In genomic region chr9:37062331-37062730, GRCh38 we compare ENCODE assay signal across 23 cellular contexts. TPM values are rescaled to one million over a fixed set of nuclear protein-coding genes. Genes with fewer than 3 reads are reported as not detected.
"Had no signal": no experiment of that assay in that cellular context is flagged by ENCODE, and none has a peak within 500 bp of the region (broad histone marks: within the 10 kb centered on the region; RNA-seq: fewer than 3 reads in every experiment).

No MANE protein-coding gene starts in this region.

- H3K4me3 ChIP-seq: ascending aorta, coronary artery, lung had no signal

- H3K27ac ChIP-seq: ascending aorta, coronary artery, WERI-Rb-1 had no signal

- DNase-seq: activated CD4-positive, alpha-beta T cell treated with anti-CD3 and anti-CD28 coated beads for 1 hour; activated CD8-positive, alpha-beta memory T cell treated with anti-CD3 and anti-CD28 coated beads for 24 hours; activated CD8-positive, alpha-beta memory T cell treated with anti-CD3 and anti-CD28 coated beads, Interleukin-2, amount 50 U/mL, for 48 hours; activated effector memory CD4-positive, alpha-beta T cell treated with anti-CD3 and anti-CD28 coated beads, Interleukin-2, amount 50 U/mL, for 16 hours; activated naive CD4-positive, alpha-beta T cell treated with anti-CD3 and anti-CD28 coated beads, Interleukin-2, amount 50 U/mL, for 16 hours; activated T-cell treated with anti-CD3 and anti-CD28 coated beads, Interleukin-2, amount 50 U/mL, for 72 hours; foreskin melanocyte; glutamatergic neuron; hippocampal formation; islet precursor cell; nephron progenitor cell; nucleus accumbens; stimulated activated CD4-positive, alpha-beta T cell treated with anti-CD3 and anti-CD28 coated beads, Interleukin-12 subunit alpha, Interleukin-12 subunit beta, amount 100 ng/mL, for 4 hours; stimulated activated CD4-positive, alpha-beta T cell treated with anti-CD3 and anti-CD28 coated beads, Interleukin-1b, Interleukin-23, amount 100 ng/mL, for 48 hours; stimulated activated CD8-positive, alpha-beta memory T cell treated with anti-CD3 and anti-CD28 coated beads, Interleukin-4, amount 100 ng/mL, for 48 hours; stimulated activated naive CD4-positive, alpha-beta T cell; WERI-Rb-1 had no signal

- H3K36me3 ChIP-seq: ascending aorta, WERI-Rb-1 had no signal

- ATAC-seq: activated T-cell treated with anti-CD3 and anti-CD28 coated beads, Interleukin-2, amount 50 U/mL, for 72 hours had no signal

- H3K27me3 ChIP-seq: ascending aorta had no signal

- H3K9me3 ChIP-seq: ascending aorta had no signal

- H3K4me1 ChIP-seq: ascending aorta had no signal

RNA-seq across cellular contexts. Expression of gene PAX5, which starts 28.3 kb away (rescaled TPM):
- total RNA-seq: ascending aorta, epithelial cell of proximal tubule, mesothelial cell of epicardium, myocyte had no signal
